ENCODE assay signal across 8 cellular contexts in genomic region chr2:235493402-235493774, GRCh38. TPM values are rescaled to one million over a fixed set of nuclear protein-coding genes. Genes with fewer than 3 reads are reported as not detected.
DNase-seq lines count a peak whose midpoint lies in the region; ATAC-seq and TF ChIP-seq lines count a peak whose summit lies in the region.

No MANE protein-coding gene starts in this region.

- H3K36me3 ChIP-seq in right atrium auricular region (no peaks in the 10 kb centered on the region), gastrocnemius medialis (no peaks in the 10 kb centered on the region)

- intact Hi-C loops in gastrocnemius medialis (cut with DNase I; ENCODE audit: low total_unique reads): loop anchor here (5.0 kb wide), 3 partner anchors 84 to 174 kb away; no protein-coding TSS in a partner anchor

- H3K4me1 ChIP-seq in right atrium auricular region: peaks cover 0 to 34% of the 10 kb centered on the region in 2 donors
- peaks cover 11 to 30% of the 10 kb centered on the region in 2 donors for H3K4me1 ChIP-seq in gastrocnemius medialis

- no peaks in the 10 kb centered on the region for H3K27me3 ChIP-seq in right atrium auricular region
- H3K27me3 ChIP-seq in gastrocnemius medialis: no peaks in the 10 kb centered on the region

- POLR2A ChIA-PET in activated CD8-positive, alpha-beta T cell treated with anti-CD3 and anti-CD28 coated beads, Interleukin-2, amount 10 ng/mL, durations not matched to agents 7 days and 5 days (lab: Charles Lee): no interaction called here

- CTCF ChIA-PET in activated CD8-positive, alpha-beta T cell treated with anti-CD3 and anti-CD28 coated beads, Interleukin-2, amount 10 ng/mL, durations not matched to agents 7 days and 5 days (lab: Charles Lee): no interaction called here

- in situ Hi-C loops in gastrocnemius medialis (cut with MboI; ENCODE audit: low sequenced_read_pairs in 4 of 4): no loop called here

- H3K4me1 Mint-ChIP-seq in activated CD8-positive, alpha-beta T cell treated with anti-CD3 and anti-CD28 coated beads, Interleukin-2, amount 10 ng/mL, durations not matched to agents 7 days and 5 days (ENCODE audit: low read depth): peaks cover 5% of the 10 kb centered on the region

- DNase-seq in DMS153 (lab: John Stamatoyannopoulos, UW) (peak; percentile 40), DMS153 treated with DMSO at 0.1 percent for 48 hours (lab: John Stamatoyannopoulos, UW; ENCODE audit: unreplicated experiment) (no peak), right atrium auricular region (ENCODE audit: low spot score) (peak; percentile 72), gastrocnemius medialis (no peak), SIG-M5 (lab: John Stamatoyannopoulos, UW) (no peak), activated gamma-delta T cell (lab: John Stamatoyannopoulos, UW) (no peak)
- DNase-seq in activated CD8-positive, alpha-beta T cell treated with anti-CD3 and anti-CD28 coated beads, Interleukin-2, amount 10 ng/mL, durations not matched to agents 7 days and 5 days: no peak
- no peak for DNase-seq in stimulated activated CD4-positive, alpha-beta T cell treated with anti-CD3 and anti-CD28 coated beads, Interleukin-4, amount 100 ng/mL, for 4 hours

- H3K9me3 ChIP-seq in right atrium auricular region (peaks cover 5 to 10% of the 10 kb centered on the region in 2 donors), gastrocnemius medialis (no peaks in the 10 kb centered on the region)

- peak overlapping the region; percentile 71 for H3K4me3 Mint-ChIP-seq in activated CD8-positive, alpha-beta T cell treated with anti-CD3 and anti-CD28 coated beads, Interleukin-2, amount 10 ng/mL, durations not matched to agents 7 days and 5 days

- H3K27ac Mint-ChIP-seq in activated CD8-positive, alpha-beta T cell treated with anti-CD3 and anti-CD28 coated beads, Interleukin-2, amount 10 ng/mL, durations not matched to agents 7 days and 5 days: no peak overlapping the region

- peak overlapping the region; percentile 51 to 65 for H3K4me3 ChIP-seq in right atrium auricular region
- peak overlapping the region; percentile 56 to 76 (median 69) for H3K4me3 ChIP-seq in gastrocnemius medialis

- H3K9me3 Mint-ChIP-seq in activated CD8-positive, alpha-beta T cell treated with anti-CD3 and anti-CD28 coated beads, Interleukin-2, amount 10 ng/mL, durations not matched to agents 7 days and 5 days (ENCODE audit: insufficient read depth): no peaks in the 10 kb centered on the region

- H3K36me3 Mint-ChIP-seq in activated CD8-positive, alpha-beta T cell treated with anti-CD3 and anti-CD28 coated beads, Interleukin-2, amount 10 ng/mL, durations not matched to agents 7 days and 5 days (ENCODE audit: low read depth): no peaks in the 10 kb centered on the region

- H3K27me3 Mint-ChIP-seq in activated CD8-positive, alpha-beta T cell treated with anti-CD3 and anti-CD28 coated beads, Interleukin-2, amount 10 ng/mL, durations not matched to agents 7 days and 5 days (ENCODE audit: low read depth): peaks cover 54% of the 10 kb centered on the region

- TF ChIP-seq CTCF in right atrium auricular region (IDR thresholded peaks at IDR 0.05) (no peak), gastrocnemius medialis (IDR thresholded peaks at IDR 0.05 in 4 of 5, conservative IDR thresholded peaks at IDR 0.05 in 1 of 5) (peak in 1 of 5 experiments; percentile 16)

- ATAC-seq in activated CD8-positive, alpha-beta T cell treated with anti-CD3 and anti-CD28 coated beads, Interleukin-2, amount 10 ng/mL, durations not matched to agents 7 days and 5 days: no peak
- peak; percentile 65 to 70 for ATAC-seq in gastrocnemius medialis

- TF ChIP-seq POLR2A in gastrocnemius medialis (IDR thresholded peaks at IDR 0.05): no peak

- peak overlapping the region; percentile 72 to 75 for H3K27ac ChIP-seq in right atrium auricular region
- peak overlapping the region; percentile 66 to 86 (median 76) for H3K27ac ChIP-seq in gastrocnemius medialis

RNA-seq across cellular contexts. Expression of gene AGAP1, which starts 0.5 kb away (rescaled TPM):
- 1 to 10 TPM in 1 of 2 experiments, under 1 TPM in 1; 0.82 to 1.3 TPM for total RNA-seq in activated CD8-positive, alpha-beta T cell treated with anti-CD3 and anti-CD28 coated beads, Interleukin-2, amount 10 ng/mL, durations not matched to agents 7 days and 5 days
- total RNA-seq in right atrium auricular region (10 to 100 TPM; 11.6 to 17.2 TPM), gastrocnemius medialis (10 to 100 TPM in 3 of 4 donors, 1 to 10 TPM in 1; 8.5 to 26.8 (median 14.4) TPM)

Comparison
In these comparisons a context has a peak if more than half of its experiments do, and no peak if none do; other contexts are left out.
1. DNase-seq: peak in DMS153 (single experiment) and right atrium auricular region (single experiment); none in DMS153 treated with DMSO at 0.1 percent for 48 hours (single experiment), activated CD8-positive, alpha-beta T cell treated with anti-CD3 and anti-CD28 coated beads, Interleukin-2, amount 10 ng/mL, durations not matched to agents 7 days and 5 days (single experiment), gastrocnemius medialis (0 of 2), SIG-M5 (single experiment), stimulated activated CD4-positive, alpha-beta T cell treated with anti-CD3 and anti-CD28 coated beads, Interleukin-4, amount 100 ng/mL, for 4 hours (0 of 2) and activated gamma-delta T cell (single experiment).
2. RNA of gene AGAP1, which starts 0.5 kb away (total RNA-seq): 11.6 to 17.2 TPM in right atrium auricular region and 8.5 to 26.8 TPM in gastrocnemius medialis; 0.82 to 1.3 TPM in activated CD8-positive, alpha-beta T cell treated with anti-CD3 and anti-CD28 coated beads, Interleukin-2, amount 10 ng/mL, durations not matched to agents 7 days and 5 days; every median in the first group is over 4 times any median in the second.